8 cellular contexts compared by ENCODE assay signal in genomic region chr13:102141625-102142472, GRCh38.
DNase-seq lines count a peak whose midpoint lies in the region; ATAC-seq, FAIRE-seq and TF ChIP-seq lines count a peak whose summit lies in the region.

No MANE protein-coding gene starts in this region.

- H3K27me3 Mint-ChIP-seq in HFFc6 (ENCODE audit: insufficient read depth) = no peaks in the 10 kb centered on the region

- no peaks in the 10 kb centered on the region for H3K4me1 Mint-ChIP-seq in HFFc6 (ENCODE audit: low read depth)

- no peak overlapping the region for H3K27ac ChIP-seq in RWPE1

- no peak overlapping the region for H3K4me3 Mint-ChIP-seq in HFFc6

- peak; percentile 83 for TF ChIP-seq CTCF in HFFc6 (IDR thresholded peaks at IDR 0.05)
- TF ChIP-seq CTCF in RWPE1 (conservative IDR thresholded peaks at IDR 0.05; ENCODE audit: low read depth) = peak; percentile 82

- no peaks in the 10 kb centered on the region for H3K9me3 Mint-ChIP-seq in HFFc6

- H3K36me3 Mint-ChIP-seq in HFFc6 (ENCODE audit: low read depth) = no peaks in the 10 kb centered on the region

- H3K27ac Mint-ChIP-seq in HFFc6 = no peak overlapping the region

- no peak for FAIRE-seq in urothelium cell line (lab: Jason Lieb, UNC)

- ATAC-seq in HG02759 (IDR thresholded peaks at IDR 0.05; ENCODE audit: unreplicated experiment) (no peak), GM21825 (IDR thresholded peaks at IDR 0.05; ENCODE audit: unreplicated experiment) (no peak)

- DNase-seq in CD1c-positive myeloid dendritic cell (ENCODE audit: extremely low spot score) (peak; percentile 6), HFFc6 (no peak), RWPE1 (ENCODE audit: low spot score) (peak; percentile 22), glomerular visceral epithelial cell (ENCODE audit: extremely low spot score) (peak; percentile 1), urothelium cell line (ENCODE audit: low spot score) (peak; percentile 14)
- DNase-seq in activated naive CD4-positive, alpha-beta T cell treated with Interleukin-2 at 50 U/mL for 16 hours = no peak

- POLR2A ChIA-PET in RWPE1 (lab: Yijun Ruan, JAX; ENCODE audit: low non-redundant PET) = no interaction called here

- CTCF ChIA-PET in RWPE1 (lab: Yijun Ruan, JAX) = interaction anchor here (0.5 to 2.0 kb wide), 27 partner anchors 9 to 1400 kb away, joined by 3 to 12 read pairs (median 4); no protein-coding TSS in a partner anchor

Comparison
In these comparisons a context has a peak if more than half of its experiments do, and no peak if none do; other contexts are left out.
1. DNase-seq: peak in CD1c-positive myeloid dendritic cell (single experiment), RWPE1 (single experiment), glomerular visceral epithelial cell (single experiment) and urothelium cell line (single experiment); none in HFFc6 (single experiment) and activated naive CD4-positive, alpha-beta T cell treated with Interleukin-2 at 50 U/mL for 16 hours (single experiment).